Comparison of ENCODE assay signal across 18 cellular contexts in the genomic region with DNA sequence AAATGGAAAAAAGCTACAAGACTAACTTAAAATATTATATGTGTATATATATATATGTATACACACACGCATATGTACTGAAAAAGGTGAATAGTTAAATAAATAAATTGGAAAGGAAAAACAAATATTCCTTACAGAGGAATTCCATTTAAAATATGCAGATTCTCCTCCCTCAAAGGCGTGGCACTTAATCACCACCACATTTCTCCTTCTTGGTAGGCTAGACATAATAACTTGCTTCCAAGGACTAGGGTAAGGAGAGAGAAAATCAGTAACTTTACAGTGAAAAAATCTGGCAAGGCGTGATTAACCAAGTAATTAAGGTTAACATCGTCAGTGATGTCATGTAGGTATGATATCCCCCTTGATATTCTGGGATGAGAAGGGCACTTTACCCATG.
"Had no signal": no experiment of that assay in that cellular context is flagged by ENCODE, and none has a peak within 500 bp of the region (broad histone marks: within the 10 kb centered on the region; RNA-seq: fewer than 3 reads in every experiment).

No MANE protein-coding gene starts in this region.

- H3K27ac ChIP-seq: RWPE1 had no signal

- DNase-seq: IMR-90, Karpas-422, KG1, MG63, NCI-H1092 treated with DMSO at 0.1 percent for 48 hours, NCI-H1436, NCI-H187, NCI-H2029, NCI-H2081 treated with DMSO at 0.1 percent for 48 hours, NCI-H2171, NCI-H226, NCI-H446, NCI-H510A, NCI-H524 treated with DMSO at 0.1 percent for 48 hours, NCI-H69, NCI-H774, SHP77 had no signal

- H3K27me3 ChIP-seq: MG63 had no signal

- H3K9me3 ChIP-seq: MG63 had no signal

- H3K36me3 ChIP-seq: MG63 had no signal

- H3K4me3 ChIP-seq: MG63 had no signal
